8 cellular contexts compared by ENCODE assay signal in the genomic region with DNA sequence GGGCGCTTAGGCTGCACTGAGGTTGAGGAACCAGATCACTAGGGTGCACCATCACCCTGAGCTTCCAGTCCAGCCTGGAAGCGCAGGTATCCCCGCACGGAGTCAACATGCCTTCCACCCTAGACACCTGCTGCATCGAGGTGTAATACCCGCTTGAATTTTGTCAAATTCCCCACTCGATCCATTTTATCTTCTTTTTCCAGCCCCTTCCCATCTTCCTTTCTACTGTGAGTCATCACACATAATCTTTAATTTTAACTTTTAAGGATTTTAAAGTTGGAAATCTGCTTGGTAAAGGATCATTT. TPM values are rescaled to one million over a fixed set of nuclear protein-coding genes. Genes with fewer than 3 reads are reported as not detected.
DNase-seq lines count a peak whose midpoint lies in the region; ATAC-seq and TF ChIP-seq lines count a peak whose summit lies in the region.

No MANE protein-coding gene starts in this region.

- ATAC-seq in HG03045 (IDR thresholded peaks at IDR 0.05; ENCODE audit: unreplicated experiment) (peak; percentile 43), left colon (peak; percentile 74)

- peaks cover 0 to 6% (median 0%) of the 10 kb centered on the region in 3 donors for H3K36me3 ChIP-seq in tibial nerve

- H3K9me3 ChIP-seq in tibial nerve, result no peaks in the 10 kb centered on the region

- no peak for TF ChIP-seq CTCF in tibial nerve (IDR thresholded peaks at IDR 0.05)

- no peaks in the 10 kb centered on the region for H3K27me3 ChIP-seq in tibial nerve

- peaks cover 37% of the 10 kb centered on the region for H3K36me3 Mint-ChIP-seq in T-helper 2 cell treated with Interferon-gamma antibody and Interleukin-4, amounts not matched to agents 5 μg/mL and 100 μg/mL, for 36 hours (ENCODE audit: low read depth)
- peaks cover 14% of the 10 kb centered on the region for H3K36me3 Mint-ChIP-seq in activated T-helper 1 cell treated with anti-CD3 and anti-CD28 coated beads, Interleukin-12 subunit alpha, Interleukin-12 subunit beta, Interleukin-2, Interleukin-4 antibody, amounts not matched to agents 30 ng/mL and 10 ng/mL and 1 ng/mL, durations not matched to agents 14 hours and 24 hours and 36 hours (ENCODE audit: low read depth)

- peaks cover 3% of the 10 kb centered on the region for H3K27me3 Mint-ChIP-seq in T-helper 2 cell treated with Interferon-gamma antibody and Interleukin-4, amounts not matched to agents 5 μg/mL and 100 μg/mL, for 36 hours (ENCODE audit: low read depth)
- H3K27me3 Mint-ChIP-seq in activated T-helper 1 cell treated with anti-CD3 and anti-CD28 coated beads, Interleukin-12 subunit alpha, Interleukin-12 subunit beta, Interleukin-2, Interleukin-4 antibody, amounts not matched to agents 30 ng/mL and 10 ng/mL and 1 ng/mL, durations not matched to agents 14 hours and 24 hours and 36 hours (ENCODE audit: insufficient read depth), result no peaks in the 10 kb centered on the region

- no peak for DNase-seq in T-helper 2 cell treated with Interferon-gamma antibody and Interleukin-4, amounts not matched to agents 5 μg/mL and 100 μg/mL, for 36 hours (ENCODE audit: low spot score)
- no peak for DNase-seq in T-helper 2 cell
- DNase-seq in activated T-helper 1 cell treated with anti-CD3 and anti-CD28 coated beads, Interleukin-12 subunit alpha, Interleukin-12 subunit beta, Interleukin-2, Interleukin-4 antibody, amounts not matched to agents 30 ng/mL and 10 ng/mL and 1 ng/mL, durations not matched to agents 14 hours and 24 hours and 36 hours (ENCODE audit: low spot score), result no peak
- no peak for DNase-seq in left colon
- no peak for DNase-seq in tibial nerve (ENCODE audit: low spot score in 2 of 2)
- DNase-seq in NCI-H82 treated with DMSO at 0.1 percent for 48 hours (lab: John Stamatoyannopoulos, UW; ENCODE audit: unreplicated experiment), result no peak
- DNase-seq in activated CD4-positive, alpha-beta T cell treated with anti-CD3 and anti-CD28 coated beads, Interleukin-2, amount 50 U/mL, for 48 hours, result no peak

- peak overlapping the region; percentile 99 for H3K4me3 Mint-ChIP-seq in T-helper 2 cell treated with Interferon-gamma antibody and Interleukin-4, amounts not matched to agents 5 μg/mL and 100 μg/mL, for 36 hours
- peak overlapping the region; percentile 91 for H3K4me3 Mint-ChIP-seq in activated T-helper 1 cell treated with anti-CD3 and anti-CD28 coated beads, Interleukin-12 subunit alpha, Interleukin-12 subunit beta, Interleukin-2, Interleukin-4 antibody, amounts not matched to agents 30 ng/mL and 10 ng/mL and 1 ng/mL, durations not matched to agents 14 hours and 24 hours and 36 hours

- peaks cover 31% of the 10 kb centered on the region for H3K4me1 Mint-ChIP-seq in T-helper 2 cell treated with Interferon-gamma antibody and Interleukin-4, amounts not matched to agents 5 μg/mL and 100 μg/mL, for 36 hours (ENCODE audit: low read depth)
- H3K4me1 Mint-ChIP-seq in activated T-helper 1 cell treated with anti-CD3 and anti-CD28 coated beads, Interleukin-12 subunit alpha, Interleukin-12 subunit beta, Interleukin-2, Interleukin-4 antibody, amounts not matched to agents 30 ng/mL and 10 ng/mL and 1 ng/mL, durations not matched to agents 14 hours and 24 hours and 36 hours (ENCODE audit: low read depth), result peaks cover 36% of the 10 kb centered on the region

- WGBS in tibial nerve, 2 donors, result 1 to 3% methylated on average over 6 to 7 of the region's 7 CpGs

- H3K9me3 Mint-ChIP-seq in T-helper 2 cell treated with Interferon-gamma antibody and Interleukin-4, amounts not matched to agents 5 μg/mL and 100 μg/mL, for 36 hours, result no peaks in the 10 kb centered on the region
- no peaks in the 10 kb centered on the region for H3K9me3 Mint-ChIP-seq in activated T-helper 1 cell treated with anti-CD3 and anti-CD28 coated beads, Interleukin-12 subunit alpha, Interleukin-12 subunit beta, Interleukin-2, Interleukin-4 antibody, amounts not matched to agents 30 ng/mL and 10 ng/mL and 1 ng/mL, durations not matched to agents 14 hours and 24 hours and 36 hours

- H3K27ac ChIP-seq in tibial nerve, result no peak overlapping the region

- H3K4me3 ChIP-seq in tibial nerve, result peak overlapping the region; percentile 59 to 90 (median 74)

- H3K27ac Mint-ChIP-seq in T-helper 2 cell treated with Interferon-gamma antibody and Interleukin-4, amounts not matched to agents 5 μg/mL and 100 μg/mL, for 36 hours, result peak overlapping the region; percentile 97
- peak overlapping the region; percentile 91 for H3K27ac Mint-ChIP-seq in activated T-helper 1 cell treated with anti-CD3 and anti-CD28 coated beads, Interleukin-12 subunit alpha, Interleukin-12 subunit beta, Interleukin-2, Interleukin-4 antibody, amounts not matched to agents 30 ng/mL and 10 ng/mL and 1 ng/mL, durations not matched to agents 14 hours and 24 hours and 36 hours

- intact Hi-C loops in activated T-helper 1 cell treated with anti-CD3 and anti-CD28 coated beads, Interleukin-12 subunit alpha, Interleukin-12 subunit beta, Interleukin-2, Interleukin-4 antibody, amounts not matched to agents 30 ng/mL and 10 ng/mL and 1 ng/mL, durations not matched to agents 14 hours and 24 hours and 36 hours (cut with micrococcal nuclease), result loop anchor here (2.0 kb wide), 2 partner anchors 929 to 1211 kb away; a partner anchor contains a TSS
- intact Hi-C loops in left colon (cut with DNase I, micrococcal nuclease), result no loop called here

- TF ChIP-seq POLR2A in tibial nerve (IDR thresholded peaks at IDR 0.05), result no peak

- H3K4me1 ChIP-seq in tibial nerve, result peaks cover 0 to 20% (median 11%) of the 10 kb centered on the region in 4 donors

- no peak for TF ChIP-seq EP300 in tibial nerve (IDR thresholded peaks at IDR 0.05)

RNA-seq across cellular contexts. Expression of a gene that starts 0.8 kb away (rescaled TPM):
- total RNA-seq in activated T-helper 1 cell treated with anti-CD3 and anti-CD28 coated beads, Interleukin-12 subunit alpha, Interleukin-12 subunit beta, Interleukin-2, Interleukin-4 antibody, amounts not matched to agents 30 ng/mL and 10 ng/mL and 1 ng/mL, durations not matched to agents 14 hours and 24 hours and 36 hours, result 40.7 and 41.2 TPM in 2 replicates
- total RNA-seq in left colon (1 to 10 TPM; 3.1 to 7.8 TPM), tibial nerve (1 to 10 TPM in 1 of 4 donors, under 1 TPM in 3; 0.44 to 2.0 (median 0.76) TPM)
